14 cellular contexts compared by ENCODE assay signal in genomic region chr4:74805601-74806000, GRCh38. TPM values are rescaled to one million over a fixed set of nuclear protein-coding genes. Genes with fewer than 3 reads are reported as not detected.
DNase-seq lines count a peak whose midpoint lies in the region; ATAC-seq and TF ChIP-seq lines count a peak whose summit lies in the region.
"Had no signal": no experiment of that assay in that cellular context is flagged by ENCODE, and none has a peak within 500 bp of the region (broad histone marks: within the 10 kb centered on the region; RNA-seq: fewer than 3 reads in every experiment).

No MANE protein-coding gene starts in this region.

- H3K9me3 ChIP-seq in IMR-90 (ENCODE audit: control insufficient read depth, insufficient read depth, low read length) (no peaks in the 10 kb centered on the region), left lung (no peaks in the 10 kb centered on the region)

- H3K27me3 ChIP-seq in IMR-90 (ENCODE audit: control insufficient read depth, insufficient read depth, low read length) (no peaks in the 10 kb centered on the region), left lung (no peaks in the 10 kb centered on the region)

- no peak overlapping the region for H2AK5ac ChIP-seq in IMR-90 (ENCODE audit: low read depth, low read length)

- DNase-seq in Caki2 (ENCODE audit: low read depth), result peak; percentile 10
- peak; percentile 66 for DNase-seq in IMR-90
- DNase-seq in astrocyte of the spinal cord (ENCODE audit: low read depth, low spot score), result peak; percentile 66
- no peak for DNase-seq in left lung
- no peak for DNase-seq in omental fat pad (ENCODE audit: low spot score)
- DNase-seq in ecto neural progenitor cell (ENCODE audit: low spot score), result no peak
- no peak for DNase-seq in hypothalamus (lab: John Stamatoyannopoulos, UW)
- DNase-seq: activated naive CD4-positive, alpha-beta T cell treated with Interleukin-2 at 50 U/mL for 16 hours; CD4-positive, alpha-beta memory T cell; cortex of kidney; H7; NCI-H510A had no signal

- CTCF ChIA-PET in IMR-90 (lab: Yijun Ruan, JAX), result no interaction called here

- ATAC-seq in IMR-90 (ENCODE audit: low read depth) (peak; percentile 79), left lung (peak; percentile 72), HG03045 (IDR thresholded peaks at IDR 0.05; ENCODE audit: unreplicated experiment) (no peak), omental fat pad (ENCODE audit: low FRiP score) (no peak)

- no peak overlapping the region for H3K18ac ChIP-seq in IMR-90 (ENCODE audit: low read depth, low read length)

- in situ Hi-C loops in Caki2 (cut with HindIII; ENCODE audit: low pct_unique_long_range_greater_than_20kb, low sequenced_read_pairs), result no loop called here
- in situ Hi-C loops in IMR-90 (cut with MboI; ENCODE audit: low sequenced_read_pairs), result no loop called here
- in situ Hi-C loops in astrocyte of the spinal cord (cut with HindIII; ENCODE audit: low sequenced_read_pairs), result no loop called here

- H3K4me1 ChIP-seq in IMR-90 (ENCODE audit: control insufficient read depth, insufficient read depth, low read length) (no peaks in the 10 kb centered on the region), left lung (no peaks in the 10 kb centered on the region)

- H2BK15ac ChIP-seq in IMR-90 (ENCODE audit: low read depth, low read length), result no peak overlapping the region

- H3K4me2 ChIP-seq in IMR-90 (ENCODE audit: low read depth, low read length), result no peak overlapping the region

- no peak overlapping the region for H3K56ac ChIP-seq in IMR-90 (ENCODE audit: extremely low read depth, insufficient read depth, low read length)

- no peak overlapping the region for H3K14ac ChIP-seq in IMR-90 (replicated peaks; ENCODE audit: low read depth, low read length)

- H4K8ac ChIP-seq in IMR-90 (ENCODE audit: low read depth in 2 of 2, low read length in 2 of 2), result no peak overlapping the region

- intact Hi-C loops in IMR-90 (cut with micrococcal nuclease), result no loop called here
- intact Hi-C loops in left lung (cut with DNase I), result no loop called here

- H2AK9ac ChIP-seq in IMR-90 (replicated peaks; ENCODE audit: low read depth, low read length, poor library complexity), result no peak overlapping the region

- no peak overlapping the region for H3K27ac ChIP-seq in IMR-90 (ENCODE audit: insufficient read depth, low read length)
- H3K27ac ChIP-seq in left lung, result no peak overlapping the region
- H3K27ac ChIP-seq: skin epidermis had no signal

- H3K36me3 ChIP-seq in IMR-90 (ENCODE audit: control insufficient read depth, insufficient read depth, low read length), result no peaks in the 10 kb centered on the region
- no peaks in the 10 kb centered on the region for H3K36me3 ChIP-seq in left lung

- H3K4me3 ChIP-seq in IMR-90 (ENCODE audit: insufficient read depth, low read depth, low read length) (no peak overlapping the region), astrocyte of the spinal cord (ENCODE audit: low read depth, low read length) (no peak overlapping the region), left lung (no peak overlapping the region)
- H3K4me3 ChIP-seq: skin epidermis had no signal

- dilution Hi-C loops in IMR-90 (cut with HindIII; ENCODE audit: low sequenced_read_pairs, unreplicated experiment), result no loop called here

- no peak overlapping the region for H2AFZ ChIP-seq in IMR-90 (replicated peaks; ENCODE audit: low read length, poor library complexity)

- no peak overlapping the region for H2BK5ac ChIP-seq in IMR-90 (ENCODE audit: low read depth, low read length, poor library complexity, severe bottlenecking)

- H3K4ac ChIP-seq in IMR-90 (ENCODE audit: low read depth, low read length), result no peak overlapping the region

- no peak for TF ChIP-seq POLR2A in IMR-90 (IDR thresholded peaks at IDR 0.05; ENCODE audit: low read depth, low read length)

- no peak overlapping the region for H2BK120ac ChIP-seq in IMR-90 (ENCODE audit: low read depth, low read length)

- no peak overlapping the region for H3K23ac ChIP-seq in IMR-90 (ENCODE audit: low read depth, low read length)

- no TSS peak for BruUV-seq in IMR-90 (replicated peaks; lab: Mats Ljungman, UMichigan)

- H4K20me1 ChIP-seq in IMR-90 (ENCODE audit: insufficient read depth, low read length), result no peaks in the 10 kb centered on the region

- no CpG with 5 or more reads among the region's 2 CpGs for WGBS in IMR-90 (ENCODE audit: extremely low coverage in 2 of 2, insufficient read length in 1 of 2), 2 experiments

- H2BK20ac ChIP-seq in IMR-90 (ENCODE audit: low read depth, low read length), result no peak overlapping the region

- POLR2A ChIA-PET in IMR-90 (lab: Charles Lee; ENCODE audit: unreplicated experiment), result no interaction called here

- H3K9ac ChIP-seq in IMR-90 (ENCODE audit: low read depth, low read length), result no peak overlapping the region

- H4K5ac ChIP-seq in IMR-90 (ENCODE audit: low read depth, low read length), result no peak overlapping the region

- no peaks in the 10 kb centered on the region for H3K79me1 ChIP-seq in IMR-90 (ENCODE audit: low read depth in 1 of 2, low read length in 2 of 2)

- TF ChIP-seq RAD21 in IMR-90 (IDR thresholded peaks at IDR 0.05; ENCODE audit: low read length), result no peak

- H4K91ac ChIP-seq in IMR-90 (ENCODE audit: insufficient read depth, low read depth, low read length), result no peak overlapping the region

- TF ChIP-seq CTCF in IMR-90 (conservative IDR thresholded peaks at IDR 0.05; ENCODE audit: low read depth, low read length) (0 out of 2 replicates have a peak, but pooled peaks have one; percentile 6), astrocyte of the spinal cord (IDR thresholded peaks at IDR 0.05; ENCODE audit: low read depth, low read length) (no peak), left lung (IDR thresholded peaks at IDR 0.05) (no peak), omental fat pad (IDR thresholded peaks at IDR 0.05) (no peak)

- no peaks in the 10 kb centered on the region for H3K9me1 ChIP-seq in IMR-90 (ENCODE audit: insufficient read depth, low read length)

TF ChIP-seq in IMR-90, 13 proteins besides CTCF, POLR2A, EP300 and RAD21:
- TF ChIP-seq BHLHE40 (IDR thresholded peaks at IDR 0.05; ENCODE audit: low read depth, low read length), result no peak
- TF ChIP-seq RFX5 (IDR thresholded peaks at IDR 0.05; ENCODE audit: low read depth, low read length), result no peak
- TF ChIP-seq CEBPB (IDR thresholded peaks at IDR 0.05; ENCODE audit: low read depth, low read length), result no peak
- TF ChIP-seq MAZ (IDR thresholded peaks at IDR 0.05; ENCODE audit: borderline replicate concordance, low read depth, low read length), result no peak
- TF ChIP-seq USF2 (IDR thresholded peaks at IDR 0.05; ENCODE audit: low read depth, low read length), result no peak
- TF ChIP-seq RCOR1 (IDR thresholded peaks at IDR 0.05; ENCODE audit: insufficient replicate concordance, low read length), result no peak
- no peak for TF ChIP-seq MAFK (IDR thresholded peaks at IDR 0.05; ENCODE audit: low read depth, low read length)
- no peak for TF ChIP-seq SMC3 (IDR thresholded peaks at IDR 0.05; ENCODE audit: low read depth, low read length)
- TF ChIP-seq NFE2L2 (IDR thresholded peaks at IDR 0.05; ENCODE audit: low read depth, low read length), result no peak
- TF ChIP-seq CHD1 (IDR thresholded peaks at IDR 0.05; ENCODE audit: low read depth, low read length), result no peak
- TF ChIP-seq ELK1 (IDR thresholded peaks at IDR 0.05; ENCODE audit: borderline replicate concordance, low read depth, low read length), result no peak
- no peak for TF ChIP-seq MXI1 (IDR thresholded peaks at IDR 0.05; ENCODE audit: borderline replicate concordance, low read depth, low read length)
- TF ChIP-seq FOS (IDR thresholded peaks at IDR 0.05; ENCODE audit: low read depth, low read length), result no peak

RNA-seq across cellular contexts. Expression of gene BTC, which starts 11.3 kb away (rescaled TPM):
- 0.61 and 4.5 TPM in 2 replicates for total RNA-seq in Caki2 (2014; rRNA removed; shearing (Covaris generic); ENCODE audit: low replicate concordance)
- total RNA-seq in IMR-90 (2012; rRNA removed) (not detected in 2 replicates), left lung (1 to 10 TPM; 4.4 to 7.3 TPM), omental fat pad (1 to 10 TPM in 3 of 4 donors, under 1 TPM in 1; 0.95 to 2.6 (median 1.7) TPM)
- not detected in 2 replicates for polyA plus RNA-seq in IMR-90 (2012; rRNA removed)
- polyA plus RNA-seq in IMR-90 (2012; cell fraction: cytosol; rRNA removed), result not detected in 2 replicates
- polyA plus RNA-seq in IMR-90 (2012; cell fraction: nucleus; rRNA removed; ENCODE audit: low replicate concordance), result not detected in 2 replicates
- total RNA-seq: CD4-positive, alpha-beta memory T cell had no signal
- polyA plus RNA-seq: CD4-positive, alpha-beta memory T cell had no signal

Comparison
In these comparisons a context has a peak if more than half of its experiments do, and no peak if none do; other contexts are left out.
1. DNase-seq: peak in Caki2 (single experiment), IMR-90 (single experiment) and astrocyte of the spinal cord (single experiment); none in left lung (0 of 2), omental fat pad (single experiment), ecto neural progenitor cell (single experiment) and hypothalamus (0 of 51).
2. ATAC-seq: peak in IMR-90 (single experiment) and left lung (single experiment); none in HG03045 (single experiment) and omental fat pad (single experiment).